Comparison of ENCODE assay signal across 17 cellular contexts in the genomic region with DNA sequence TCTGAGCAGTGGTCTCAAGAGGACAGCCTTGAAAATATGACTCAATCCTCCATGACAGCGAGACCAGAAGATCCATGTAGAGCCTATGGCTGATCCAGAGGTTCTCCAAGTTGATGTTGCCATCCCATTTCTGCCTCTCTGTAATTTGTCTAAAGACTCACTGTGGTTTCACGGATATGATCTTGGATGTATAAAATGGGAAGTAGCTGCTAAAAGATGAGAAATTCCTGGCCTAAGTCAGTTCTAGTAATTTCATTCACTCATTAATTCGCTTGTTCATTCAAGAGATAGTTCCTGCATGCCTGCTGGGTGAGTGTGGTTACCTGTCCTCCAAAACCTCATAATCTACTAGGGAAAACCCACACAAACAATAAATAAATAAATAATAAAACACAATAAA.
"Had no signal": no experiment of that assay in that cellular context is flagged by ENCODE, and none has a peak within 500 bp of the region (broad histone marks: within the 10 kb centered on the region; RNA-seq: fewer than 3 reads in every experiment).

No MANE protein-coding gene starts in this region.

- H3K4me3 Mint-ChIP-seq: activated naive CD4-positive, alpha-beta T cell treated with anti-CD3 and anti-CD28 coated beads, Interleukin-2, amount 50 U/mL, for 24 hours had no signal

- H3K27me3 ChIP-seq: brain microvascular endothelial cell, heart left ventricle, spleen, tibial artery had no signal

- H3K36me3 ChIP-seq: brain microvascular endothelial cell, heart left ventricle, neutrophil, spleen, tibial artery had no signal

- DNase-seq: activated CD4-positive, alpha-beta T cell treated with anti-CD3 and anti-CD28 coated beads, Interleukin-2, amount 50 U/mL, for 1 hour; activated gamma-delta T cell; amniotic stem cell; brain microvascular endothelial cell; heart left ventricle; posterior cingulate gyrus; retina; spleen; stimulated activated naive CD8-positive, alpha-beta T cell treated with anti-CD3 and anti-CD28 coated beads, Interleukin-15, Interleukin-2, amounts not matched to agents 100 U/mL and 50 U/mL, for 24 hours; substantia nigra; tibial artery had no signal

- H3K27ac ChIP-seq: brain microvascular endothelial cell, coronary artery, heart left ventricle, neutrophil, spleen, tibial artery had no signal

- H3K4me1 ChIP-seq: tibial artery had no signal

- H3K9me3 ChIP-seq: heart left ventricle, neutrophil, spleen, tibial artery had no signal

- H3K9me3 Mint-ChIP-seq: activated naive CD4-positive, alpha-beta T cell treated with anti-CD3 and anti-CD28 coated beads, Interleukin-2, amount 50 U/mL, for 24 hours had no signal

- ATAC-seq: activated CD4-positive, CD25-positive, alpha-beta regulatory T cell treated with anti-CD3 and anti-CD28 coated beads, Interleukin-2, amount 50 U/mL, for 24 hours; heart left ventricle; SK-N-SH treated with all-trans-retinoic acid at 6 μM for 48 hours; stimulated activated naive CD8-positive, alpha-beta T cell treated with anti-CD3 and anti-CD28 coated beads, Interleukin-15, Interleukin-2, amounts not matched to agents 100 U/mL and 50 U/mL, for 24 hours had no signal

- H3K27me3 Mint-ChIP-seq: activated naive CD4-positive, alpha-beta T cell treated with anti-CD3 and anti-CD28 coated beads, Interleukin-2, amount 50 U/mL, for 24 hours had no signal

- H3K4me3 ChIP-seq: coronary artery, heart left ventricle, lung, spleen, tibial artery had no signal
